ENCODE assay signal across 27 cellular contexts in the genomic region with DNA sequence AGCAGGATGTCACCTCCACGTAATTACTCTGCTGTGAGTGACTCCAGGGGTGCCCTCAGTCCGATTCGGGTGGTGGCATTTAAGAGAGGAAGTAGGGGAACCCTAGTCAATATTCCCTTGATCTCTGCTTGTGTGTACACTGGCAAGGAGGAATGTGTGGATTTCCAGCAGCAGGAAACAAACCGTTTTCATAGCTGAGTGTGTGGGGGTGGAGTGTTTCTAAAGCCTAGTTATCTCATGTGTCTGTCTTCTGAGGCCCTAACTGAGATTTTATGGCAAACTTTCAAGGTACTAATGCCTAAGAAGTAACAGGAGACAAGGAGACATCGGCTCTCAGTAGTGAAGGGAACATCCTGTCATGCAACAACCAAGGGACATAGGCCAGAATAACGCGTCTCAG. TPM values are rescaled to one million over a fixed set of nuclear protein-coding genes. Genes with fewer than 3 reads are reported as not detected.
DNase-seq lines count a peak whose midpoint lies in the region; ATAC-seq and TF ChIP-seq lines count a peak whose summit lies in the region.
"Had no signal": no experiment of that assay in that cellular context is flagged by ENCODE, and none has a peak within 500 bp of the region (broad histone marks: within the 10 kb centered on the region; RNA-seq: fewer than 3 reads in every experiment).

No MANE protein-coding gene starts in this region.

- H3K23ac ChIP-seq in mesenchymal stem cell (ENCODE audit: low read length in 2 of 2), result no peak overlapping the region

- in situ Hi-C loops in gastrocnemius medialis (cut with MboI; ENCODE audit: low sequenced_read_pairs in 4 of 4), result no loop called here

- H3K4me3 Mint-ChIP-seq in Caco-2 (ENCODE audit: unreplicated experiment), result peak overlapping the region; percentile 24
- H3K4me3 Mint-ChIP-seq: activated T-cell treated with anti-CD3 and anti-CD28 coated beads, Interleukin-2, amount 50 U/mL, for 24 hours had no signal

- H4K8ac ChIP-seq in mesenchymal stem cell (ENCODE audit: low read length), result peak overlapping the region; percentile 35

- H3K4me3 ChIP-seq in Caco-2 (ENCODE audit: low read depth, low read length) (no peak overlapping the region), fibroblast of pulmonary artery (replicated peaks; ENCODE audit: low read depth, low read length) (no peak overlapping the region), mesenchymal stem cell (ENCODE audit: insufficient read depth in 1 of 2, low read depth in 1 of 2, low read length in 2 of 2) (no peak overlapping the region), gastrocnemius medialis (no peak overlapping the region)
- H3K4me3 ChIP-seq: A549, lung, psoas muscle had no signal

- no peak overlapping the region for H3K4me2 ChIP-seq in mesenchymal stem cell (ENCODE audit: low read length, poor library complexity, severe bottlenecking)
- H3K4me2 ChIP-seq: A549 had no signal

- intact Hi-C loops in Caco-2 (cut with micrococcal nuclease; ENCODE audit: unreplicated experiment), result loop anchor here (5.0 kb wide), 1 partner anchor 78 kb away; no protein-coding TSS in a partner anchor
- intact Hi-C loops in gastrocnemius medialis (cut with DNase I; ENCODE audit: low total_unique reads), result no loop called here

- no peak for TF ChIP-seq CTCF in Caco-2 (IDR thresholded peaks at IDR 0.05; ENCODE audit: insufficient read depth in 1 of 2, low read depth in 1 of 2, low read length in 1 of 2, severe bottlenecking in 1 of 2, unreplicated experiment in 1 of 2)
- no peak for TF ChIP-seq CTCF in fibroblast of pulmonary artery (IDR thresholded peaks at IDR 0.05; ENCODE audit: low read length, missing control alignments)
- no peak for TF ChIP-seq CTCF in gastrocnemius medialis (IDR thresholded peaks at IDR 0.05 in 4 of 5, conservative IDR thresholded peaks at IDR 0.05 in 1 of 5)

- no peak overlapping the region for H2BK5ac ChIP-seq in mesenchymal stem cell (ENCODE audit: low read depth, low read length, poor library complexity, severe bottlenecking)

- H3K27ac Mint-ChIP-seq in Caco-2 (ENCODE audit: unreplicated experiment), result no peak overlapping the region
- H3K27ac Mint-ChIP-seq: activated T-cell treated with anti-CD3 and anti-CD28 coated beads, Interleukin-2, amount 50 U/mL, for 24 hours had no signal

- H3K4me1 Mint-ChIP-seq in Caco-2 (ENCODE audit: low read depth, unreplicated experiment), result peaks cover 15% of the 10 kb centered on the region

- no peak overlapping the region for H2AK5ac ChIP-seq in mesenchymal stem cell (ENCODE audit: low read length, severe bottlenecking)

- ATAC-seq in gastrocnemius medialis, result no peak
- ATAC-seq in HG03442 (IDR thresholded peaks at IDR 0.05; ENCODE audit: unreplicated experiment), result no peak
- ATAC-seq: A549, esophagus mucosa, psoas muscle had no signal

- no peak overlapping the region for H3K4ac ChIP-seq in mesenchymal stem cell (ENCODE audit: low read depth in 1 of 2, low read length in 2 of 2)

- POLR2A ChIA-PET in Caco-2 (lab: Charles Lee), result no interaction called here

- CTCF ChIA-PET in Caco-2 (lab: Charles Lee), result no interaction called here

- no TSS peak for BruUV-seq in Caco-2 (replicated peaks; lab: Mats Ljungman, UMichigan)

- H3K36me3 ChIP-seq in Caco-2 (ENCODE audit: control insufficient read depth, insufficient read depth, low read length) (no peaks in the 10 kb centered on the region), mesenchymal stem cell (ENCODE audit: control insufficient read depth in 1 of 2, insufficient read depth in 2 of 2, low read depth in 1 of 2, low read length in 2 of 2) (peaks cover 0 to 4% of the 10 kb centered on the region in 2 experiments), gastrocnemius medialis (no peaks in the 10 kb centered on the region)
- H3K36me3 ChIP-seq: BE2C had no signal

- no peaks in the 10 kb centered on the region for H3K27me3 ChIP-seq in Caco-2 (replicated peaks; ENCODE audit: control insufficient read depth, insufficient read depth, low read length)
- H3K27me3 ChIP-seq in mesenchymal stem cell (ENCODE audit: control insufficient read depth in 1 of 2, insufficient read depth in 1 of 2, low read length in 2 of 2), result no peaks in the 10 kb centered on the region
- no peaks in the 10 kb centered on the region for H3K27me3 ChIP-seq in gastrocnemius medialis
- H3K27me3 ChIP-seq: BE2C had no signal

- H3K27me3 Mint-ChIP-seq in Caco-2 (ENCODE audit: insufficient read depth, unreplicated experiment), result no peaks in the 10 kb centered on the region

- peak overlapping the region in 1 of 2 experiments; percentile 49 for H2BK12ac ChIP-seq in mesenchymal stem cell (ENCODE audit: low read length in 2 of 2)

- H2BK120ac ChIP-seq in mesenchymal stem cell (ENCODE audit: low read depth, low read length), result no peak overlapping the region

- peaks cover 48% of the 10 kb centered on the region for H3K36me3 Mint-ChIP-seq in Caco-2 (ENCODE audit: insufficient read depth, unreplicated experiment)

- no peak overlapping the region for H2AFZ ChIP-seq in mesenchymal stem cell (ENCODE audit: low read depth, low read length)

- H3K9me3 Mint-ChIP-seq in Caco-2 (ENCODE audit: unreplicated experiment), result peaks cover 15% of the 10 kb centered on the region

- no peak overlapping the region for H3K14ac ChIP-seq in mesenchymal stem cell (ENCODE audit: low read length in 2 of 2)

- H3K18ac ChIP-seq in mesenchymal stem cell (ENCODE audit: low read depth in 1 of 2, low read length in 2 of 2), result peak overlapping the region; percentile 1 to 5

- H3K79me1 ChIP-seq in mesenchymal stem cell (replicated peaks; ENCODE audit: low read length, poor library complexity, severe bottlenecking), result no peaks in the 10 kb centered on the region

- no peak overlapping the region for H2BK15ac ChIP-seq in mesenchymal stem cell (ENCODE audit: low read depth, poor library complexity, severe bottlenecking)

- DNase-seq in Caco-2 (no peak), amniotic epithelial cell (ENCODE audit: low read depth) (peak; percentile 82), fibroblast of pulmonary artery (ENCODE audit: low read depth) (peak; percentile 72), mesenchymal stem cell (peak; percentile 28), NCI-H1105 treated with DMSO at 0.1 percent for 48 hours (lab: John Stamatoyannopoulos, UW) (no peak), gastrocnemius medialis (no peak), DMS53 treated with DMSO at 0.1 percent for 48 hours (lab: John Stamatoyannopoulos, UW; ENCODE audit: unreplicated experiment) (no peak)
- DNase-seq: activated CD4-positive, alpha-beta T cell treated with anti-CD3 and anti-CD28 coated beads for 48 hours; activated T-cell treated with anti-CD3 and anti-CD28 coated beads, Interleukin-2, amount 50 U/mL, for 24 hours; BE2C; caudate nucleus; NCI-H1092; NCI-H2029 treated with DMSO at 0.1 percent for 48 hours; NCI-H2227 treated with DMSO at 0.1 percent for 48 hours; NCI-H748 treated with DMSO at 0.1 percent for 48 hours; psoas muscle; RPMI8226; trophoblast cell had no signal

- no peak for TF ChIP-seq POLR2A in gastrocnemius medialis (IDR thresholded peaks at IDR 0.05)

- H3K9me3 ChIP-seq in Caco-2, result 0 out of 2 replicates have a peak, but pooled peaks cover 8% of the 10 kb centered on the region
- peaks cover 6% of the 10 kb centered on the region for H3K9me3 ChIP-seq in mesenchymal stem cell (ENCODE audit: control insufficient read depth, low read length)
- no peaks in the 10 kb centered on the region for H3K9me3 ChIP-seq in gastrocnemius medialis
- H3K9me3 ChIP-seq: A549, BE2C, psoas muscle had no signal

- 0 out of 2 replicates have a peak, but pooled peaks cover 3% of the 10 kb centered on the region for H3K4me1 ChIP-seq in Caco-2
- peaks cover 4% of the 10 kb centered on the region for H3K4me1 ChIP-seq in mesenchymal stem cell (ENCODE audit: control insufficient read depth, insufficient read depth, low read depth, low read length)
- no peaks in the 10 kb centered on the region for H3K4me1 ChIP-seq in gastrocnemius medialis
- H3K4me1 ChIP-seq: BE2C, psoas muscle had no signal

- H4K91ac ChIP-seq in mesenchymal stem cell (ENCODE audit: low read length), result peak overlapping the region; percentile 2

- WGBS in mesenchymal stem cell, result 50% methylated on average over 7 of the region's 7 CpGs

- H3K27ac ChIP-seq in mesenchymal stem cell (ENCODE audit: low read length, poor library complexity, severe bottlenecking) (no peak overlapping the region), gastrocnemius medialis (no peak overlapping the region)
- H3K27ac ChIP-seq: A549, psoas muscle had no signal

- no peak overlapping the region for H3K9ac ChIP-seq in mesenchymal stem cell (ENCODE audit: low read length)

RNA-seq across cellular contexts. Expression of a gene that starts 6.6 kb away (rescaled TPM):
- total RNA-seq in Caco-2 (2022) (not detected in 2 replicates), gastrocnemius medialis (not detected)
- not detected for polyA plus RNA-seq in mesenchymal stem cell (2013, experiment 1 of 2)
- not detected for polyA plus RNA-seq in mesenchymal stem cell (2013, experiment 2 of 2)
- total RNA-seq: activated CD8-positive, alpha-beta memory T cell treated with anti-CD3 and anti-CD28 coated beads for 36 hours; H1; kidney epithelial cell; lung; psoas muscle; T-helper 2 cell treated with Interferon-gamma antibody and Interleukin-4, amounts not matched to agents 100 ng/mL and 5 ng/mL, for 36 hours had no signal
- polyA plus RNA-seq: A549, adipose tissue, H1, psoas muscle had no signal

RNA-seq across cellular contexts. Expression of a gene that starts 8.8 kb away (rescaled TPM):
- total RNA-seq in Caco-2 (2022) (not detected in 2 replicates), gastrocnemius medialis (not detected)
- polyA plus RNA-seq in mesenchymal stem cell (2013, experiment 1 of 2), result 0.03 TPM
- polyA plus RNA-seq in mesenchymal stem cell (2013, experiment 2 of 2), result not detected
- total RNA-seq: activated CD8-positive, alpha-beta memory T cell treated with anti-CD3 and anti-CD28 coated beads for 36 hours; H1; kidney epithelial cell; psoas muscle; T-helper 2 cell treated with Interferon-gamma antibody and Interleukin-4, amounts not matched to agents 100 ng/mL and 5 ng/mL, for 36 hours had no signal
- polyA plus RNA-seq: A549, adipose tissue, H1, psoas muscle had no signal

Comparison
In these comparisons a context has a peak if more than half of its experiments do, and no peak if none do; other contexts are left out.
1. DNase-seq: peak in amniotic epithelial cell (single experiment), fibroblast of pulmonary artery (single experiment) and mesenchymal stem cell (single experiment); none in Caco-2 (0 of 2), NCI-H1105 treated with DMSO at 0.1 percent for 48 hours (single experiment), gastrocnemius medialis (0 of 2) and DMS53 treated with DMSO at 0.1 percent for 48 hours (single experiment).